32 cellular contexts compared by ENCODE assay signal in the genomic region with DNA sequence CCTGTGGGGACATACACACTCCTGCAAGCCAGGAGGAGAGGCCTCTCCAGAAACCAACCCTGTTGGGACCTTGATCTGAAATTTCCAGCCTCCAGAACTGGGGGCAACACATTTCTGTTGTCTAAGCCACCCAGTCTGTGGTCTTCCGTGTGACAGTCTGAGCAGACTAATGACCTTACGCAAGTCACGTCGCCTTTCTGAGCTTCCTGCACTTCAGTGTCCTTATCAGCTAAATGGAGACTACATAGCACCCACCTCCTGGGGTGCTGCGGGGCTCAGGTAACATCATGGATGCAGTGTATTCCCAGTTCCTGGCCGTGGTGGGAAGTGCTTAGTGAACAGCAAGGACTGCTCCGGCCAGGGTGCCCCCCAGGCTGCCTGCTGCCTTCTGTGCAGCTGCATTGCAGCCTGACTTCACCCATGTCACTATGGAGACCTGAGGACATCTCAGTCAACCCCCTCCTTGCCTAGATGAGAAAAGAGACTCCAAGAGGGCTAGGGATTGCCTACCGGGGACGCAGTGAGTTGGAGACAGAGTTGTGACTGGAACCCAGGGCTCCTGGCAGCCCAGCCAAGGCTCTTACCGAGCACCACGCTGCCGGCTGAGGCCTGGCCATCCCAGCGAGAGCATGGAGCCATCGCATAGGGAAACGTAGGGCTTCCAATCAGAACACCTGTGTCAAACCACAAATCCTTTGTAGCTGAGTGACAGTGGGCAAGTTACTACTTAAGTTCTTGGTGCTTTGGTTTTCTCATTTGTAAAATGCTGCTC.
DNase-seq lines count a peak whose midpoint lies in the region; ATAC-seq and TF ChIP-seq lines count a peak whose summit lies in the region.
"Had no signal": no experiment of that assay in that cellular context is flagged by ENCODE, and none has a peak within 500 bp of the region (broad histone marks: within the 10 kb centered on the region; RNA-seq: fewer than 3 reads in every experiment).

No MANE protein-coding gene starts in this region.

- no peak for TF ChIP-seq CTCF in esophagus squamous epithelium (IDR thresholded peaks at IDR 0.05)

- POLR2A ChIA-PET in naive thymus-derived CD4-positive, alpha-beta T cell (lab: Charles Lee) = no interaction called here

- H3K27me3 ChIP-seq in naive thymus-derived CD4-positive, alpha-beta T cell (ENCODE audit: control insufficient read depth in 2 of 2, insufficient read depth in 2 of 2, low read length in 2 of 2) = no peaks in the 10 kb centered on the region
- H3K27me3 ChIP-seq in esophagus squamous epithelium = no peaks in the 10 kb centered on the region
- H3K27me3 ChIP-seq: BE2C, sigmoid colon, tibial artery had no signal

- intact Hi-C loops in dendritic cell treated with granulocyte-macrophage colony-stimulating factor and Interleukin-4, amounts not matched to agents 40 ng/mL and 50 ng/mL, for 4 days (cut with micrococcal nuclease) = no loop called here
- intact Hi-C loops in posterior vena cava (cut with DNase I) (no loop called here), esophagus squamous epithelium (cut with DNase I) (no loop called here)
- intact Hi-C loops in naive thymus-derived CD4-positive, alpha-beta T cell (cut with micrococcal nuclease) = no loop called here

- H3K4me3 Mint-ChIP-seq in dendritic cell treated with granulocyte-macrophage colony-stimulating factor and Interleukin-4, amounts not matched to agents 40 ng/mL and 50 ng/mL, for 4 days = no peak overlapping the region
- H3K4me3 Mint-ChIP-seq in naive thymus-derived CD4-positive, alpha-beta T cell = no peak overlapping the region
- H3K4me3 Mint-ChIP-seq: activated naive CD8-positive, alpha-beta T cell treated with anti-CD3 and anti-CD28 coated beads for 36 hours; CD8-positive, alpha-beta T cell; effector memory CD8-positive, alpha-beta T cell had no signal

- ATAC-seq in naive thymus-derived CD4-positive, alpha-beta T cell = no peak
- ATAC-seq: CD8-positive, alpha-beta T cell; effector memory CD8-positive, alpha-beta T cell; left ventricle myocardium superior had no signal

- no peaks in the 10 kb centered on the region for H3K4me1 ChIP-seq in naive thymus-derived CD4-positive, alpha-beta T cell (ENCODE audit: control insufficient read depth in 2 of 2, insufficient read depth in 2 of 2, low read length in 2 of 2)
- H3K4me1 ChIP-seq in esophagus squamous epithelium = peaks cover 0 to 15% (median 4%) of the 10 kb centered on the region in 3 donors
- H3K4me1 ChIP-seq: BE2C, prostate gland had no signal

- peaks cover 0 to 17% (median 0%) of the 10 kb centered on the region in 3 experiments for H3K36me3 ChIP-seq in naive thymus-derived CD4-positive, alpha-beta T cell (ENCODE audit: control insufficient read depth in 2 of 3, insufficient read depth in 3 of 3, low read length in 3 of 3)
- peaks cover 0 to 26% (median 0%) of the 10 kb centered on the region in 3 donors for H3K36me3 ChIP-seq in esophagus squamous epithelium
- H3K36me3 ChIP-seq: BE2C, prostate gland, sigmoid colon had no signal

- no peak overlapping the region for H3K4me3 ChIP-seq in naive thymus-derived CD4-positive, alpha-beta T cell (ENCODE audit: low read length)
- H3K4me3 ChIP-seq in esophagus squamous epithelium = no peak overlapping the region
- H3K4me3 ChIP-seq: prostate gland, sigmoid colon, tibial artery had no signal

- H3K36me3 Mint-ChIP-seq in dendritic cell treated with granulocyte-macrophage colony-stimulating factor and Interleukin-4, amounts not matched to agents 40 ng/mL and 50 ng/mL, for 4 days (ENCODE audit: low read depth) = peaks cover 39% of the 10 kb centered on the region
- H3K36me3 Mint-ChIP-seq in naive thymus-derived CD4-positive, alpha-beta T cell = peaks cover 0 to 25% (median 17%) of the 10 kb centered on the region in 5 donors
- H3K36me3 Mint-ChIP-seq: activated naive CD8-positive, alpha-beta T cell treated with anti-CD3 and anti-CD28 coated beads for 36 hours had no signal

- H3K4me1 Mint-ChIP-seq in dendritic cell treated with granulocyte-macrophage colony-stimulating factor and Interleukin-4, amounts not matched to agents 40 ng/mL and 50 ng/mL, for 4 days (ENCODE audit: low read depth) = no peaks in the 10 kb centered on the region
- H3K4me1 Mint-ChIP-seq in naive thymus-derived CD4-positive, alpha-beta T cell = peaks cover 2 to 22% (median 5%) of the 10 kb centered on the region in 7 donors

- no peaks in the 10 kb centered on the region for H3K9me3 Mint-ChIP-seq in dendritic cell treated with granulocyte-macrophage colony-stimulating factor and Interleukin-4, amounts not matched to agents 40 ng/mL and 50 ng/mL, for 4 days
- H3K9me3 Mint-ChIP-seq in naive thymus-derived CD4-positive, alpha-beta T cell = no peaks in the 10 kb centered on the region
- H3K9me3 Mint-ChIP-seq: activated naive CD8-positive, alpha-beta T cell treated with anti-CD3 and anti-CD28 coated beads for 36 hours; CD8-positive, alpha-beta T cell; effector memory CD8-positive, alpha-beta T cell had no signal

- no peaks in the 10 kb centered on the region for H3K9me3 ChIP-seq in naive thymus-derived CD4-positive, alpha-beta T cell (ENCODE audit: control insufficient read depth in 2 of 3, low read length in 3 of 3)
- H3K9me3 ChIP-seq in esophagus squamous epithelium = no peaks in the 10 kb centered on the region
- H3K9me3 ChIP-seq: BE2C, prostate gland, sigmoid colon, tibial artery had no signal

- 80 to 95% methylated on average over 5 to 12 of the region's 15 CpGs for WGBS in esophagus squamous epithelium, 2 donors

- H3K27ac ChIP-seq in naive thymus-derived CD4-positive, alpha-beta T cell (ENCODE audit: low read depth, low read length) = no peak overlapping the region
- no peak overlapping the region for H3K27ac ChIP-seq in esophagus squamous epithelium
- H3K27ac ChIP-seq: KMS-11, prostate gland, sigmoid colon, tibial artery, VCaP had no signal

- peak; percentile 34 for DNase-seq in HuH-7 (ENCODE audit: low spot score)
- peak; percentile 10 for DNase-seq in NCI-H146 treated with DMSO at 0.1 percent for 48 hours (lab: John Stamatoyannopoulos, UW; ENCODE audit: unreplicated experiment)
- peak; percentile 40 for DNase-seq in posterior vena cava (ENCODE audit: low spot score)
- DNase-seq in DMS 273 treated with DMSO at 0.1 percent for 48 hours (lab: John Stamatoyannopoulos, UW) = no peak
- no peak for DNase-seq in mucosa of gallbladder (ENCODE audit: low spot score)
- DNase-seq in naive thymus-derived CD4-positive, alpha-beta T cell = no peak
- DNase-seq in esophagus squamous epithelium (lab: John Stamatoyannopoulos, UW) = no peak
- DNase-seq: ACHN; activated CD4-positive, alpha-beta T cell treated with anti-CD3 and anti-CD28 coated beads for 4 hours; activated CD8-positive, alpha-beta memory T cell treated with anti-CD3 and anti-CD28 coated beads for 24 hours; activated gamma-delta T cell; activated naive CD8-positive, alpha-beta T cell treated with anti-CD3 and anti-CD28 coated beads for 36 hours; activated T-cell treated with anti-CD3 and anti-CD28 coated beads, Interleukin-2, amount 50 U/mL, for 1 hour; aorta; BE2C; CD8-positive, alpha-beta T cell; effector memory CD8-positive, alpha-beta T cell; erythroblast; glutamatergic neuron; GOT3; left ventricle myocardium superior; MM.1S; NCI-H187; NCI-H510A; SHP77 treated with DMSO at 0.1 percent for 48 hours; sigmoid colon; stimulated activated CD4-positive, alpha-beta T cell treated with anti-CD3 and anti-CD28 coated beads, Interleukin-4, amount 100 ng/mL, for 1 hour; tibial artery had no signal

- H3K27me3 Mint-ChIP-seq in dendritic cell treated with granulocyte-macrophage colony-stimulating factor and Interleukin-4, amounts not matched to agents 40 ng/mL and 50 ng/mL, for 4 days = no peaks in the 10 kb centered on the region
- H3K27me3 Mint-ChIP-seq in naive thymus-derived CD4-positive, alpha-beta T cell = no peaks in the 10 kb centered on the region
- H3K27me3 Mint-ChIP-seq: activated naive CD8-positive, alpha-beta T cell treated with anti-CD3 and anti-CD28 coated beads for 36 hours; effector memory CD8-positive, alpha-beta T cell had no signal

- no peak for TF ChIP-seq POLR2A in esophagus squamous epithelium (IDR thresholded peaks at IDR 0.05)

- CTCF ChIA-PET in naive thymus-derived CD4-positive, alpha-beta T cell (lab: Charles Lee) = no interaction called here

- H3K27ac Mint-ChIP-seq in dendritic cell treated with granulocyte-macrophage colony-stimulating factor and Interleukin-4, amounts not matched to agents 40 ng/mL and 50 ng/mL, for 4 days = peak overlapping the region; percentile 13
- peak overlapping the region in 1 of 9 donors; percentile 45 for H3K27ac Mint-ChIP-seq in naive thymus-derived CD4-positive, alpha-beta T cell
- H3K27ac Mint-ChIP-seq: activated naive CD8-positive, alpha-beta T cell treated with anti-CD3 and anti-CD28 coated beads for 36 hours; CD8-positive, alpha-beta T cell; effector memory CD8-positive, alpha-beta T cell had no signal

Comparison
In these comparisons a context has a peak if more than half of its experiments do, and no peak if none do; other contexts are left out.
1. DNase-seq: peak in HuH-7 (single experiment), NCI-H146 treated with DMSO at 0.1 percent for 48 hours (single experiment) and posterior vena cava (single experiment); none in DMS 273 treated with DMSO at 0.1 percent for 48 hours (single experiment), mucosa of gallbladder (single experiment), naive thymus-derived CD4-positive, alpha-beta T cell (0 of 9) and esophagus squamous epithelium (single experiment).